1 cellular context compared by ENCODE assay signal in the genomic region with DNA sequence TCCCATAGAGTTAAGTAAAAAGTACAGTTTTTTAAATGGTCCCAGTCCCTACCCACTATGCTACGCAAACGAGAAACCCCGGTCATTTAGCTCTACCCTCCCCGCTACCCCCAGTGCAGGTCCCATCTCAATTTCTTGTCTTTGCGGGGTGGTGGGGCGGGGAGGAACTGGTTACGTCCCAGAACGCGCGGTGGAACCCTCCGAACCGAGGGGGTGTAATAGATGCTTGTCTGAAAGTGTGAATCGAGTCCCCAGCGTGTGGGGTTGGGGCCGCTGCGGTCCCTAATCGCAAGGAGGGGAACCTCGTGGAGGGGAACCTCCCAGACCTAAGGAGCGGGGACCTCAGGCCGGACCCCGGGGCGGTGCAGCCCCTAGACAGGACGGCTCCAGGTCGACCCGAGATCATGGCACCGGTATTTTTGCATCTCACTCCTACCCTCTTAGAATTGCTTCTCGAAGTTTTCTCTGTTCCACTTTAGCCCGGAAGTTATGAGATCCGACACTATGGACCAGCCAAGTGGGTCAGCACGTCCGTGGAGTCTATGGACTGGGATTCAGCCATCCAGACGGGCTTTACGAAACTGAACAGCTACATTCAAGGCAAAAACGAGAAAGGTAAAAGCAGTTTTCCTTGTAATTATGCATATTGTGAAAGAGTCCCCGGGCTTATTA.
A peak's percentile ranks its signal among the peaks of the same experiment; 100 is the strongest.
TF ChIP-seq lines count a peak whose summit lies in the region.

No MANE protein-coding gene starts in this region.

TF ChIP-seq in HepG2, 621 proteins besides CTCF, POLR2A, EP300 and RAD21 (continued from another document and continues in another):
- TF ChIP-seq HMGXB4 (CRISPR knock-in tag; IDR thresholded peaks at IDR 0.05; ENCODE audit: borderline replicate concordance in 1 of 2, low read depth in 1 of 2): peak in 1 of 2 experiments; percentile 53; a peak in 1 of 4 replicates
- TF ChIP-seq ZMYM2 (CRISPR knock-in tag; IDR thresholded peaks at IDR 0.05): no peak
- TF ChIP-seq ZFP36 (IDR thresholded peaks at IDR 0.05; ENCODE audit: borderline replicate concordance, low read depth, low read length, partially characterized antibody): no peak
- no peak for TF ChIP-seq ZNF670 (CRISPR knock-in tag; IDR thresholded peaks at IDR 0.05; ENCODE audit: borderline replicate concordance)
- TF ChIP-seq ZC3H4 (CRISPR knock-in tag; IDR thresholded peaks at IDR 0.05; ENCODE audit: borderline replicate concordance): no peak
- TF ChIP-seq MIER3 (CRISPR knock-in tag; IDR thresholded peaks at IDR 0.05; ENCODE audit: borderline replicate concordance): no peak
- no peak for TF ChIP-seq TRIM24 (CRISPR knock-in tag; IDR thresholded peaks at IDR 0.05)
- TF ChIP-seq, protein P1, sequence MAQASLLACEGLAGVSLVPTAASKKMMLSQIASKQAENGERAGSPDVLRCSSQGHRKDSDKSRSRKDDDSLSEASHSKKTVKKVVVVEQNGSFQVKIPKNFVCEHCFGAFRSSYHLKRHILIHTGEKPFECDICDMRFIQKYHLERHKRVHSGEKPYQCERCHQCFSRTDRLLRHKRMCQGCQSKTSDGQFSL (CRISPR knock-in tag; IDR thresholded peaks at IDR 0.05): 0 out of 2 replicates have a peak, but pooled peaks have one; percentile 0
- TF ChIP-seq ZNF101 (CRISPR knock-in tag; IDR thresholded peaks at IDR 0.05; ENCODE audit: borderline replicate concordance, low read depth): no peak
- no peak for TF ChIP-seq ZNF530 (CRISPR knock-in tag; IDR thresholded peaks at IDR 0.05; ENCODE audit: low read depth)
- TF ChIP-seq RORA (CRISPR knock-in tag; IDR thresholded peaks at IDR 0.05): no peak
- TF ChIP-seq PHF20 (CRISPR knock-in tag; IDR thresholded peaks at IDR 0.05): no peak
- TF ChIP-seq ZMAT3 (CRISPR knock-in tag; conservative IDR thresholded peaks at IDR 0.05): no peak
- TF ChIP-seq ONECUT2 (CRISPR knock-in tag; IDR thresholded peaks at IDR 0.05): no peak
- no peak for TF ChIP-seq CREB1 (IDR thresholded peaks at IDR 0.05)
- TF ChIP-seq CREB1 (CRISPR knock-in tag; IDR thresholded peaks at IDR 0.05): no peak
- TF ChIP-seq SMAD9 (CRISPR knock-in tag; IDR thresholded peaks at IDR 0.05): no peak
- TF ChIP-seq, protein P2, sequence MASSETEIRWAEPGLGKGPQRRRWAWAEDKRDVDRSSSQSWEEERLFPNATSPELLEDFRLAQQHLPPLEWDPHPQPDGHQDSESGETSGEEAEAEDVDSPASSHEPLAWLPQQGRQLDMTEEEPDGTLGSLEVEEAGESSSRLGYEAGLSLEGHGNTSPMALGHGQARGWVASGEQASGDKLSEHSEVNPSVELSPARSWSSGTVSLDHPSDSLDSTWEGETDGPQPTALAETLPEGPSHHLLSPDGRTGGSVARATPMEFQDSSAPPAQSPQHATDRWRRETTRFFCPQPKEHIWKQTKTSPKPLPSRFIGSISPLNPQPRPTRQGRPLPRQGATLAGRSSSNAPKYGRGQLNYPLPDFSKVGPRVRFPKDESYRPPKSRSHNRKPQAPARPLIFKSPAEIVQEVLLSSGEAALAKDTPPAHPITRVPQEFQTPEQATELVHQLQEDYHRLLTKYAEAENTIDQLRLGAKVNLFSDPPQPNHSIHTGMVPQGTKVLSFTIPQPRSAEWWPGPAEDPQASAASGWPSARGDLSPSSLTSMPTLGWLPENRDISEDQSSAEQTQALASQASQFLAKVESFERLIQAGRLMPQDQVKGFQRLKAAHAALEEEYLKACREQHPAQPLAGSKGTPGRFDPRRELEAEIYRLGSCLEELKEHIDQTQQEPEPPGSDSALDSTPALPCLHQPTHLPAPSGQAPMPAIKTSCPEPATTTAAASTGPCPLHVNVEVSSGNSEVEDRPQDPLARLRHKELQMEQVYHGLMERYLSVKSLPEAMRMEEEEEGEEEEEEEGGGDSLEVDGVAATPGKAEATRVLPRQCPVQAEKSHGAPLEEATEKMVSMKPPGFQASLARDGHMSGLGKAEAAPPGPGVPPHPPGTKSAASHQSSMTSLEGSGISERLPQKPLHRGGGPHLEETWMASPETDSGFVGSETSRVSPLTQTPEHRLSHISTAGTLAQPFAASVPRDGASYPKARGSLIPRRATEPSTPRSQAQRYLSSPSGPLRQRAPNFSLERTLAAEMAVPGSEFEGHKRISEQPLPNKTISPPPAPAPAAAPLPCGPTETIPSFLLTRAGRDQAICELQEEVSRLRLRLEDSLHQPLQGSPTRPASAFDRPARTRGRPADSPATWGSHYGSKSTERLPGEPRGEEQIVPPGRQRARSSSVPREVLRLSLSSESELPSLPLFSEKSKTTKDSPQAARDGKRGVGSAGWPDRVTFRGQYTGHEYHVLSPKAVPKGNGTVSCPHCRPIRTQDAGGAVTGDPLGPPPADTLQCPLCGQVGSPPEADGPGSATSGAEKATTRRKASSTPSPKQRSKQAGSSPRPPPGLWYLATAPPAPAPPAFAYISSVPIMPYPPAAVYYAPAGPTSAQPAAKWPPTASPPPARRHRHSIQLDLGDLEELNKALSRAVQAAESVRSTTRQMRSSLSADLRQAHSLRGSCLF (CRISPR knock-in tag; IDR thresholded peaks at IDR 0.05; ENCODE audit: borderline replicate concordance): no peak
- TF ChIP-seq, protein P3, sequence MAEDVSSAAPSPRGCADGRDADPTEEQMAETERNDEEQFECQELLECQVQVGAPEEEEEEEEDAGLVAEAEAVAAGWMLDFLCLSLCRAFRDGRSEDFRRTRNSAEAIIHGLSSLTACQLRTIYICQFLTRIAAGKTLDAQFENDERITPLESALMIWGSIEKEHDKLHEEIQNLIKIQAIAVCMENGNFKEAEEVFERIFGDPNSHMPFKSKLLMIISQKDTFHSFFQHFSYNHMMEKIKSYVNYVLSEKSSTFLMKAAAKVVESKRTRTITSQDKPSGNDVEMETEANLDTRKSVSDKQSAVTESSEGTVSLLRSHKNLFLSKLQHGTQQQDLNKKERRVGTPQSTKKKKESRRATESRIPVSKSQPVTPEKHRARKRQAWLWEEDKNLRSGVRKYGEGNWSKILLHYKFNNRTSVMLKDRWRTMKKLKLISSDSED (CRISPR knock-in tag; IDR thresholded peaks at IDR 0.05): no peak
- 0 out of 2 replicates have a peak, but pooled peaks have one; percentile 24 for TF ChIP-seq ZNF260 (CRISPR knock-in tag; IDR thresholded peaks at IDR 0.05; ENCODE audit: borderline replicate concordance, low read depth)
- no peak for TF ChIP-seq RBFOX2 (IDR thresholded peaks at IDR 0.05; ENCODE audit: low read depth, low read length)
- TF ChIP-seq ZNF33A (CRISPR knock-in tag; IDR thresholded peaks at IDR 0.05; ENCODE audit: borderline replicate concordance): no peak
- TF ChIP-seq IRF1 (CRISPR knock-in tag; IDR thresholded peaks at IDR 0.05; ENCODE audit: low read depth): no peak
- TF ChIP-seq, protein P4, sequence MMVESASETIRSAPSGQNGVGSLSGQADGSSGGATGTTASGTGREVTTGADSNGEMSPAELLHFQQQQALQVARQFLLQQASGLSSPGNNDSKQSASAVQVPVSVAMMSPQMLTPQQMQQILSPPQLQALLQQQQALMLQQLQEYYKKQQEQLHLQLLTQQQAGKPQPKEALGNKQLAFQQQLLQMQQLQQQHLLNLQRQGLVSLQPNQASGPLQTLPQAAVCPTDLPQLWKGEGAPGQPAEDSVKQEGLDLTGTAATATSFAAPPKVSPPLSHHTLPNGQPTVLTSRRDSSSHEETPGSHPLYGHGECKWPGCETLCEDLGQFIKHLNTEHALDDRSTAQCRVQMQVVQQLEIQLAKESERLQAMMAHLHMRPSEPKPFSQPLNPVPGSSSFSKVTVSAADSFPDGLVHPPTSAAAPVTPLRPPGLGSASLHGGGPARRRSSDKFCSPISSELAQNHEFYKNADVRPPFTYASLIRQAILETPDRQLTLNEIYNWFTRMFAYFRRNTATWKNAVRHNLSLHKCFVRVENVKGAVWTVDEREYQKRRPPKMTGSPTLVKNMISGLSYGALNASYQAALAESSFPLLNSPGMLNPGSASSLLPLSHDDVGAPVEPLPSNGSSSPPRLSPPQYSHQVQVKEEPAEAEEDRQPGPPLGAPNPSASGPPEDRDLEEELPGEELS (CRISPR knock-in tag; IDR thresholded peaks at IDR 0.05): no peak
- no peak for TF ChIP-seq CCDC6 (CRISPR knock-in tag; IDR thresholded peaks at IDR 0.05)
- 0 out of 2 replicates have a peak, but pooled peaks have one; percentile 0 for TF ChIP-seq ZFP41 (CRISPR knock-in tag; IDR thresholded peaks at IDR 0.05; ENCODE audit: borderline replicate concordance)
- no peak for TF ChIP-seq GFI1 (CRISPR knock-in tag; IDR thresholded peaks at IDR 0.05; ENCODE audit: borderline replicate concordance)
- no peak for TF ChIP-seq HCFC1 (IDR thresholded peaks at IDR 0.05; ENCODE audit: low read depth, low read length)
- no peak for TF ChIP-seq CEBPB (IDR thresholded peaks at IDR 0.05; ENCODE audit: borderline replicate concordance, low read depth, low read length)
- TF ChIP-seq EED (CRISPR knock-in tag; IDR thresholded peaks at IDR 0.05): peak; percentile 24; the same call in 1 of the 2 replicates
- no peak for TF ChIP-seq POLR2AphosphoS5 (IDR thresholded peaks at IDR 0.05; ENCODE audit: low read depth, low read length)
- TF ChIP-seq ZNF33B (CRISPR knock-in tag; IDR thresholded peaks at IDR 0.05): no peak; the same call in 1 of the 2 replicates
- no peak for TF ChIP-seq ZNF431 (CRISPR knock-in tag; IDR thresholded peaks at IDR 0.05; ENCODE audit: borderline replicate concordance, low read depth)
- TF ChIP-seq, protein P5, sequence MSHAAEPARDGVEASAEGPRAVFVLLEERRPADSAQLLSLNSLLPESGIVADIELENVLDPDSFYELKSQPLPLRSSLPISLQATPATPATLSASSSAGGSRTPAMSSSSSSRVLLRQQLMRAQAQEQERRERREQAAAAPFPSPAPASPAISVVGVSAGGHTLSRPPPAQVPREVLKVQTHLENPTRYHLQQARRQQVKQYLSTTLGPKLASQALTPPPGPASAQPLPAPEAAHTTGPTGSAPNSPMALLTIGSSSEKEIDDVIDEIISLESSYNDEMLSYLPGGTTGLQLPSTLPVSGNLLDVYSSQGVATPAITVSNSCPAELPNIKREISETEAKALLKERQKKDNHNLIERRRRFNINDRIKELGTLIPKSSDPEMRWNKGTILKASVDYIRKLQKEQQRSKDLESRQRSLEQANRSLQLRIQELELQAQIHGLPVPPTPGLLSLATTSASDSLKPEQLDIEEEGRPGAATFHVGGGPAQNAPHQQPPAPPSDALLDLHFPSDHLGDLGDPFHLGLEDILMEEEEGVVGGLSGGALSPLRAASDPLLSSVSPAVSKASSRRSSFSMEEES (CRISPR knock-in tag; IDR thresholded peaks at IDR 0.05): no peak
- TF ChIP-seq, protein P6, sequence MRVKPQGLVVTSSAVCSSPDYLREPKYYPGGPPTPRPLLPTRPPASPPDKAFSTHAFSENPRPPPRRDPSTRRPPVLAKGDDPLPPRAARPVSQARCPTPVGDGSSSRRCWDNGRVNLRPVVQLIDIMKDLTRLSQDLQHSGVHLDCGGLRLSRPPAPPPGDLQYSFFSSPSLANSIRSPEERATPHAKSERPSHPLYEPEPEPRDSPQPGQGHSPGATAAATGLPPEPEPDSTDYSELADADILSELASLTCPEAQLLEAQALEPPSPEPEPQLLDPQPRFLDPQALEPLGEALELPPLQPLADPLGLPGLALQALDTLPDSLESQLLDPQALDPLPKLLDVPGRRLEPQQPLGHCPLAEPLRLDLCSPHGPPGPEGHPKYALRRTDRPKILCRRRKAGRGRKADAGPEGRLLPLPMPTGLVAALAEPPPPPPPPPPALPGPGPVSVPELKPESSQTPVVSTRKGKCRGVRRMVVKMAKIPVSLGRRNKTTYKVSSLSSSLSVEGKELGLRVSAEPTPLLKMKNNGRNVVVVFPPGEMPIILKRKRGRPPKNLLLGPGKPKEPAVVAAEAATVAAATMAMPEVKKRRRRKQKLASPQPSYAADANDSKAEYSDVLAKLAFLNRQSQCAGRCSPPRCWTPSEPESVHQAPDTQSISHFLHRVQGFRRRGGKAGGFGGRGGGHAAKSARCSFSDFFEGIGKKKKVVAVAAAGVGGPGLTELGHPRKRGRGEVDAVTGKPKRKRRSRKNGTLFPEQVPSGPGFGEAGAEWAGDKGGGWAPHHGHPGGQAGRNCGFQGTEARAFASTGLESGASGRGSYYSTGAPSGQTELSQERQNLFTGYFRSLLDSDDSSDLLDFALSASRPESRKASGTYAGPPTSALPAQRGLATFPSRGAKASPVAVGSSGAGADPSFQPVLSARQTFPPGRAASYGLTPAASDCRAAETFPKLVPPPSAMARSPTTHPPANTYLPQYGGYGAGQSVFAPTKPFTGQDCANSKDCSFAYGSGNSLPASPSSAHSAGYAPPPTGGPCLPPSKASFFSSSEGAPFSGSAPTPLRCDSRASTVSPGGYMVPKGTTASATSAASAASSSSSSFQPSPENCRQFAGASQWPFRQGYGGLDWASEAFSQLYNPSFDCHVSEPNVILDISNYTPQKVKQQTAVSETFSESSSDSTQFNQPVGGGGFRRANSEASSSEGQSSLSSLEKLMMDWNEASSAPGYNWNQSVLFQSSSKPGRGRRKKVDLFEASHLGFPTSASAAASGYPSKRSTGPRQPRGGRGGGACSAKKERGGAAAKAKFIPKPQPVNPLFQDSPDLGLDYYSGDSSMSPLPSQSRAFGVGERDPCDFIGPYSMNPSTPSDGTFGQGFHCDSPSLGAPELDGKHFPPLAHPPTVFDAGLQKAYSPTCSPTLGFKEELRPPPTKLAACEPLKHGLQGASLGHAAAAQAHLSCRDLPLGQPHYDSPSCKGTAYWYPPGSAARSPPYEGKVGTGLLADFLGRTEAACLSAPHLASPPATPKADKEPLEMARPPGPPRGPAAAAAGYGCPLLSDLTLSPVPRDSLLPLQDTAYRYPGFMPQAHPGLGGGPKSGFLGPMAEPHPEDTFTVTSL (CRISPR knock-in tag; IDR thresholded peaks at IDR 0.05; ENCODE audit: borderline replicate concordance): no peak
- TF ChIP-seq ZNF138 (CRISPR knock-in tag; IDR thresholded peaks at IDR 0.05; ENCODE audit: low read depth): no peak
- no peak for TF ChIP-seq NCOA5 (CRISPR knock-in tag; IDR thresholded peaks at IDR 0.05)
- peak; percentile 48; the same call in 1 of the 2 replicates for TF ChIP-seq SMYD3 (CRISPR knock-in tag; IDR thresholded peaks at IDR 0.05)
- TF ChIP-seq SMAD3 (CRISPR knock-in tag; IDR thresholded peaks at IDR 0.05): no peak
- TF ChIP-seq NAIF1 (CRISPR knock-in tag; IDR thresholded peaks at IDR 0.05; ENCODE audit: borderline replicate concordance): no peak
- TF ChIP-seq CAMTA2 (CRISPR knock-in tag; IDR thresholded peaks at IDR 0.05; ENCODE audit: borderline replicate concordance): no peak
